ENCODE assay signal across 32 cellular contexts in the genomic region with DNA sequence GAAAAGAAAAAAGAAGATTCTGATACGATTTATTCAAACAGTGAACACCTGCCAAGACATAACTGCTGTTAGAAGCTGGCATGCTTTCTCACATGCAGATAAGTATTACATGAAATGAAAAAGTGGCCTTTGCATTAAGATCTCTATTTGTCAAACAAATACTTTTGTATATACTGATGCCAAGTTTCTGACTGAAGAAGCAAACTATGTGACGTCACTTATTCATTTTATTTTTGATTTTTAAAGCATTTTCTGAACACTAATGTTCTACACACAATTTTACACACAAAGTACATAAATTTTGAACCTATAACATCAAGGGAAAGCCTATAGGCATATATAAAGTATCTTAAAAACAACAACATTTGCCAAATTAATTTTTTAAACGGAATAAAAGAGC.
"Had no signal": no experiment of that assay in that cellular context is flagged by ENCODE, and none has a peak within 500 bp of the region (broad histone marks: within the 10 kb centered on the region; RNA-seq: fewer than 3 reads in every experiment).

No MANE protein-coding gene starts in this region.

- DNase-seq: activated effector memory CD4-positive, alpha-beta T cell treated with anti-CD3 and anti-CD28 coated beads, Interleukin-2, amount 50 U/mL, for 16 hours; activated effector memory CD4-positive, alpha-beta T cell treated with Interleukin-2 at 50 U/mL for 16 hours; activated gamma-delta T cell; activated gamma-delta T cell treated with Interleukin-2 at 50 U/mL for 16 hours; activated naive CD4-positive, alpha-beta T cell; activated naive CD4-positive, alpha-beta T cell treated with anti-CD3 and anti-CD28 coated beads for 36 hours; activated naive CD4-positive, alpha-beta T cell treated with anti-CD3 and anti-CD28 coated beads, Interleukin-2, amount 10 ng/mL, durations not matched to agents 7 days and 5 days; activated naive CD4-positive, alpha-beta T cell treated with anti-CD3 and anti-CD28 coated beads, Interleukin-2, amount 50 U/mL, for 16 hours; activated naive CD4-positive, alpha-beta T cell treated with Interleukin-2 at 50 U/mL for 16 hours; activated naive CD8-positive, alpha-beta T cell treated with anti-CD3 and anti-CD28 coated beads for 36 hours; activated naive CD8-positive, alpha-beta T cell treated with anti-CD3 and anti-CD28 coated beads, Interleukin-2, amount 10 ng/mL, durations not matched to agents 7 days and 5 days; activated naive CD8-positive, alpha-beta T cell treated with anti-CD3 and anti-CD28 coated beads, Interleukin-2, amount 50 U/mL, for 24 hours; activated T-cell treated with anti-CD3 and anti-CD28 coated beads, Interleukin-2, amount 50 U/mL, for 24 hours; activated T-cell treated with anti-CD3 and anti-CD28 coated beads, Interleukin-2, amount 50 U/mL, for 4 hours; activated T-cell treated with anti-CD3 and anti-CD28 coated beads, Interleukin-2, amount 50 U/mL, for 48 hours; activated T-cell treated with anti-CD3 and anti-CD28 coated beads, Interleukin-2, amount 50 U/mL, for 72 hours; adrenal gland; amniotic stem cell; amygdala; anterior cingulate cortex; aorta; body of pancreas; brain microvascular endothelial cell; caudate nucleus; central memory CD4-positive, alpha-beta T cell; cerebellar nuclear complex had no signal

- H3K4me3 ChIP-seq: adrenal gland, ascending aorta, body of pancreas, breast epithelium, cardiac muscle cell had no signal

- H3K9me3 ChIP-seq: adrenal gland, ascending aorta, body of pancreas, breast epithelium had no signal

- H3K4me1 ChIP-seq: adrenal gland, ascending aorta, body of pancreas, breast epithelium had no signal

- H3K36me3 ChIP-seq: adrenal gland, ascending aorta, brain microvascular endothelial cell, breast epithelium, cardiac muscle cell had no signal

- H3K27ac ChIP-seq: adrenal gland, ascending aorta, body of pancreas, brain microvascular endothelial cell, breast epithelium, cardiac muscle cell had no signal

- H3K27me3 ChIP-seq: adrenal gland, ascending aorta, body of pancreas, brain microvascular endothelial cell, breast epithelium, cardiac muscle cell had no signal

- ATAC-seq: activated naive CD4-positive, alpha-beta T cell treated with anti-CD3 and anti-CD28 coated beads, Interleukin-2, amount 50 U/mL, for 72 hours; activated naive CD8-positive, alpha-beta T cell treated with anti-CD3 and anti-CD28 coated beads, Interleukin-2, amount 50 U/mL, for 24 hours; activated T-cell treated with anti-CD3 and anti-CD28 coated beads, Interleukin-2, amount 50 U/mL, for 4 hours; activated T-cell treated with anti-CD3 and anti-CD28 coated beads, Interleukin-2, amount 50 U/mL, for 72 hours; activated T-helper 17 cell treated with anti-CD3 and anti-CD28 coated beads, Interleukin-2, amount 50 U/mL, for 72 hours; body of pancreas had no signal

- FAIRE-seq: bronchial epithelial cell had no signal
